8 cellular contexts compared by ENCODE assay signal in the genomic region with DNA sequence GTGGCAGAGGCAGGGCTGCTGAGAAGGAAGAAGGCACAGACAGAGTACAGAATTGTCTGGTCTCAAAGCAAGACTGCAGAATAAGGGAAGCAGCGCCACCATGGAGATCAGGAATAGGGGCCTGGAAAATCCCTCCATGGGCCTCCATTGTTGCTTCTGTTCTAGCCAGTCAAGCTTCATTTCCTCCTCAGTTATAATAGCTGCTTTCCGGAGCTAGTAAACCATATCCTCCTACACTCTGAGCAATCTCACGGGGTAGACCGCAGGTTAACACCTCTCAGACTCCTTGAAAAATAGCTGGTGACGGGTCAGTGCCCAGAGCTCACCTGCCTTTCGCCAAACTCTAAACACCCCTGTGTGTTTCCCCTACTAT. TPM values are rescaled to one million over a fixed set of nuclear protein-coding genes. Genes with fewer than 3 reads are reported as not detected.
DNase-seq lines count a peak whose midpoint lies in the region; ATAC-seq, FAIRE-seq and TF ChIP-seq lines count a peak whose summit lies in the region.

No MANE protein-coding gene starts in this region.

- no peaks in the 10 kb centered on the region for H3K9me3 ChIP-seq in tibial nerve

- peaks cover 0 to 21% (median 10%) of the 10 kb centered on the region in 4 donors for H3K4me1 ChIP-seq in tibial nerve

- TF ChIP-seq POLR2A in tibial nerve (IDR thresholded peaks at IDR 0.05): no peak

- H3K4me3 Mint-ChIP-seq in activated CD4-positive, alpha-beta memory T cell treated with anti-CD3 and anti-CD28 coated beads for 36 hours: peak overlapping the region; percentile 77

- FAIRE-seq in GM19239 (lab: Jason Lieb, UNC): peak; percentile 99

- peak overlapping the region in 3 of 4 donors; percentile 71 to 82 (median 78) for H3K27ac ChIP-seq in tibial nerve

- H3K27me3 ChIP-seq in kidney epithelial cell (ENCODE audit: control insufficient read depth, insufficient read depth, low read length) (peaks cover 23% of the 10 kb centered on the region), tibial nerve (no peaks in the 10 kb centered on the region)

- H3K36me3 ChIP-seq in kidney epithelial cell (ENCODE audit: control insufficient read depth, insufficient read depth, low read length) (no peaks in the 10 kb centered on the region), tibial nerve (no peaks in the 10 kb centered on the region)

- peak overlapping the region; percentile 87 for H3K27ac Mint-ChIP-seq in activated CD4-positive, alpha-beta memory T cell treated with anti-CD3 and anti-CD28 coated beads for 36 hours

- H3K36me3 Mint-ChIP-seq in activated CD4-positive, alpha-beta memory T cell treated with anti-CD3 and anti-CD28 coated beads for 36 hours: no peaks in the 10 kb centered on the region

- H3K4me3 ChIP-seq in kidney epithelial cell (ENCODE audit: low read depth, low read length): no peak overlapping the region
- peak overlapping the region in 1 of 4 donors; percentile 55 for H3K4me3 ChIP-seq in tibial nerve

- WGBS in tibial nerve, 2 donors: 64 to 67% methylated on average over 6 of the region's 6 CpGs

- intact Hi-C loops in activated CD4-positive, alpha-beta memory T cell treated with anti-CD3 and anti-CD28 coated beads for 36 hours (cut with micrococcal nuclease): loop anchor here (1.0 to 5.0 kb wide), 4 partner anchors 12 to 49 kb away; a partner anchor contains a TSS

- peak; percentile 50 for ATAC-seq in HG03196 (IDR thresholded peaks at IDR 0.05; ENCODE audit: unreplicated experiment)

- POLR2A ChIA-PET in activated CD4-positive, alpha-beta memory T cell treated with anti-CD3 and anti-CD28 coated beads for 36 hours (lab: Charles Lee): interaction anchor here (0.6 to 5.4 kb wide), 8 partner anchors 12 to 47 kb away, joined by 3 to 59 read pairs (median 3); a partner anchor contains a TSS

- no peak for TF ChIP-seq EP300 in tibial nerve (IDR thresholded peaks at IDR 0.05)

- CTCF ChIA-PET in activated CD4-positive, alpha-beta memory T cell treated with anti-CD3 and anti-CD28 coated beads for 36 hours (lab: Charles Lee): interaction anchor here (0.6 to 13.1 kb wide), 15 partner anchors 8 to 103 kb away, joined by 3 to 384 read pairs (median 6); a partner anchor contains a TSS

- DNase-seq in CD1c-positive myeloid dendritic cell (ENCODE audit: extremely low spot score) (peak; percentile 82), GM19239 (ENCODE audit: insufficient read length, low spot score) (no peak), kidney epithelial cell (ENCODE audit: low read depth) (peak; percentile 63), tibial nerve (ENCODE audit: low spot score in 2 of 2) (no peak), NCI-H774 (lab: John Stamatoyannopoulos, UW) (no peak), hippocampal formation (lab: John Stamatoyannopoulos, UW) (no peak)
- DNase-seq in activated CD4-positive, alpha-beta memory T cell treated with anti-CD3 and anti-CD28 coated beads for 36 hours: peak; percentile 71

- no peaks in the 10 kb centered on the region for H3K27me3 Mint-ChIP-seq in activated CD4-positive, alpha-beta memory T cell treated with anti-CD3 and anti-CD28 coated beads for 36 hours

- TF ChIP-seq CTCF in kidney epithelial cell (IDR thresholded peaks at IDR 0.05; ENCODE audit: insufficient read depth, low read length, poor library complexity, severe bottlenecking) (peak; percentile 5), tibial nerve (IDR thresholded peaks at IDR 0.05) (no peak)

- H3K9me3 Mint-ChIP-seq in activated CD4-positive, alpha-beta memory T cell treated with anti-CD3 and anti-CD28 coated beads for 36 hours: peaks cover 3% of the 10 kb centered on the region

- H3K4me1 Mint-ChIP-seq in activated CD4-positive, alpha-beta memory T cell treated with anti-CD3 and anti-CD28 coated beads for 36 hours (ENCODE audit: low read depth): peaks cover 59% of the 10 kb centered on the region

RNA-seq across cellular contexts. Expression of a gene that starts 0.6 kb away (rescaled TPM):
- total RNA-seq in activated CD4-positive, alpha-beta memory T cell treated with anti-CD3 and anti-CD28 coated beads for 36 hours: 1 to 10 TPM; 1.6 to 1.9 TPM
- total RNA-seq in kidney epithelial cell (1.0 and 2.3 TPM in 2 replicates), tibial nerve (10 to 100 TPM; 15.7 to 85.0 (median 25.5) TPM)

RNA-seq across cellular contexts. Expression of a gene that starts 11.5 kb away (rescaled TPM):
- total RNA-seq in activated CD4-positive, alpha-beta memory T cell treated with anti-CD3 and anti-CD28 coated beads for 36 hours: 10 to 100 TPM in 1 of 2 experiments, 1 to 10 TPM in 1; 9.6 to 10.2 TPM
- 1.6 and 4.7 TPM in 2 replicates for total RNA-seq in kidney epithelial cell
- total RNA-seq in tibial nerve: 10 to 100 TPM; 28.8 to 85.2 (median 34.9) TPM

RNA-seq across cellular contexts. Expression of a gene that starts 27.0 kb away (rescaled TPM):
- 100 to 1,000 TPM; 168 to 190 TPM for total RNA-seq in activated CD4-positive, alpha-beta memory T cell treated with anti-CD3 and anti-CD28 coated beads for 36 hours
- total RNA-seq in kidney epithelial cell (191 and 206 TPM in 2 replicates), tibial nerve (100 to 1,000 TPM; 130 to 150 (median 136) TPM)

Comparison
In these comparisons a context has a peak if more than half of its experiments do, and no peak if none do; other contexts are left out.
1. DNase-seq: peak in CD1c-positive myeloid dendritic cell (single experiment), activated CD4-positive, alpha-beta memory T cell treated with anti-CD3 and anti-CD28 coated beads for 36 hours (single experiment) and kidney epithelial cell (single experiment); none in GM19239 (single experiment), tibial nerve (0 of 2), NCI-H774 (single experiment) and hippocampal formation (0 of 2).